9 cellular contexts compared by ENCODE assay signal in the genomic region with DNA sequence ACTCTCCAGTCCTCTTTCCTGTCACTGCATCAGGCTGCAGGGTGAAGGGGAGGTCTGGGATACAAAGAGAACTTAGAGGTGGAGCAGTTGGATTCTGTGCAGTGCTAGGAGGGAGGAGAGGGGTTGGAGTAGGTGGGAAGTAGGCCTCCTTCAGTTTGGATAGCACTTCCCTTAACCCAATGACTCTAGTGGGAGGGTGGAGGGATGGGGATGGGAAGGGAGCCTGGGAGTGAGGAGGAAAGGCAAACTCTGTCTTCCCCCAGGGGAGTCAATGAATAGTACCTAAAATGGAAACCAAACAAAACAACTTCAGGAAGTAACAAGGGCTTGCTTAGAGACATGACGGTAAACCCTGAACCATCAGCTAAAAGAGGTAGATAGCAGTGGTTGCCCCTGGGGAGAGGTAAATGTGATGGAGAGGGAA. TPM values are rescaled to one million over a fixed set of nuclear protein-coding genes. Genes with fewer than 3 reads are reported as not detected.
DNase-seq lines count a peak whose midpoint lies in the region; ATAC-seq, FAIRE-seq and TF ChIP-seq lines count a peak whose summit lies in the region.
"Had no signal": no experiment of that assay in that cellular context is flagged by ENCODE, and none has a peak within 500 bp of the region (broad histone marks: within the 10 kb centered on the region; RNA-seq: fewer than 3 reads in every experiment).

No MANE protein-coding gene starts in this region.

- H3K27ac Mint-ChIP-seq in MCF 10A (ENCODE audit: low read depth, unreplicated experiment) (no peak overlapping the region), endodermal cell (peak overlapping the region; percentile 7)

- peaks cover 32 to 40% of the 10 kb centered on the region in 2 donors for H3K4me1 ChIP-seq in breast epithelium
- peaks cover 6% of the 10 kb centered on the region for H3K4me1 ChIP-seq in endodermal cell (ENCODE audit: control insufficient read depth, insufficient read depth, low read length)
- peaks cover 43 to 64% of the 10 kb centered on the region in 2 donors for H3K4me1 ChIP-seq in mucosa of rectum (ENCODE audit: control insufficient read depth in 2 of 2, insufficient read depth in 2 of 2, low read length in 2 of 2)
- peaks cover 2 to 10% of the 10 kb centered on the region in 2 donors for H3K4me1 ChIP-seq in aorta (ENCODE audit: control insufficient read depth in 1 of 2, insufficient read depth in 2 of 2, low read length in 2 of 2)

- H3K27me3 ChIP-seq in breast epithelium (no peaks in the 10 kb centered on the region), endodermal cell (ENCODE audit: control insufficient read depth, insufficient read depth, low read length, poor library complexity, severe bottlenecking) (no peaks in the 10 kb centered on the region), mucosa of rectum (ENCODE audit: control insufficient read depth in 2 of 2, insufficient read depth in 2 of 2, low read length in 2 of 2) (no peaks in the 10 kb centered on the region), aorta (ENCODE audit: control insufficient read depth in 1 of 2, insufficient read depth in 2 of 2, low read length in 1 of 2) (no peaks in the 10 kb centered on the region)

- WGBS in endodermal cell (ENCODE audit: insufficient coverage in 1 of 2, insufficient read length in 1 of 2), 2 experiments = 72% methylated on average over 1 of the region's 1 CpG; no CpG with 5 or more reads in 1 of the 2 experiments
- WGBS in aorta, 2 donors = 1 to 4% methylated on average over 1 of the region's 1 CpG

- intact Hi-C loops in breast epithelium (cut with DNase I; ENCODE audit: low total_unique reads) = loop anchor here (10.0 kb wide), 1 partner anchor 1726 kb away; no protein-coding TSS in a partner anchor
- intact Hi-C loops in MCF 10A (cut with micrococcal nuclease) = no loop called here
- intact Hi-C loops in aorta (cut with DNase I) = loop anchor here (2.0 to 10.0 kb wide), 2 partner anchors 20 to 176 kb away; no protein-coding TSS in a partner anchor

- CTCF ChIA-PET in MCF 10A (lab: Yijun Ruan, JAX) = interaction anchor here (0.7 to 2.0 kb wide), 4 partner anchors 19 to 85 kb away, joined by 3 to 11 read pairs (median 5); no protein-coding TSS in a partner anchor

- POLR2A ChIA-PET in MCF 10A (lab: Yijun Ruan, JAX) = interaction anchor here (0.9 to 1.4 kb wide), 2 partner anchors 11 to 12 kb away, joined by 3 read pairs; no protein-coding TSS in a partner anchor

- H3K9me3 Mint-ChIP-seq in MCF 10A (ENCODE audit: unreplicated experiment) (no peaks in the 10 kb centered on the region), endodermal cell (no peaks in the 10 kb centered on the region)

- no peaks in the 10 kb centered on the region for H3K36me3 Mint-ChIP-seq in MCF 10A (ENCODE audit: insufficient read depth, unreplicated experiment)
- H3K36me3 Mint-ChIP-seq in endodermal cell (ENCODE audit: low read depth) = peaks cover 6% of the 10 kb centered on the region

- BruUV-seq in MCF 10A (replicated peaks; lab: Mats Ljungman, UMichigan) = no TSS peak

- no peak overlapping the region for H3K9ac ChIP-seq in endodermal cell (ENCODE audit: extremely low read depth, low read length, poor library complexity, severe bottlenecking)
- H3K9ac ChIP-seq in mucosa of rectum (ENCODE audit: low read depth in 1 of 2, low read length in 2 of 2) = peak overlapping the region in 1 of 2 donors; percentile 79

- no peak for TF ChIP-seq CTCF in breast epithelium (IDR thresholded peaks at IDR 0.05)
- TF ChIP-seq CTCF in MCF 10A (IDR thresholded peaks at IDR 0.05; ENCODE audit: unreplicated experiment) = no peak
- no peak for TF ChIP-seq CTCF in endodermal cell (conservative IDR thresholded peaks at IDR 0.05)

- peak overlapping the region; percentile 94 to 98 for H3K27ac ChIP-seq in breast epithelium
- no peak overlapping the region for H3K27ac ChIP-seq in endodermal cell (ENCODE audit: low read depth, low read length)
- H3K27ac ChIP-seq in mucosa of rectum (ENCODE audit: low read depth in 2 of 2, low read length in 2 of 2) = peak overlapping the region; percentile 86 to 88
- peak overlapping the region; percentile 57 to 64 for H3K27ac ChIP-seq in aorta (ENCODE audit: low read depth in 1 of 2, low read length in 2 of 2)

- DNase-seq in breast epithelium (ENCODE audit: low spot score in 2 of 2) = no peak
- DNase-seq in MCF 10A (ENCODE audit: unreplicated experiment) = no peak
- peak; percentile 68 for DNase-seq in endodermal cell
- DNase-seq in aorta = no peak
- DNase-seq in AG08395 (ENCODE audit: low spot score) = no peak
- DNase-seq in RCC 7860 (ENCODE audit: low spot score) = no peak
- DNase-seq: NCI-H1105 treated with DMSO at 0.1 percent for 48 hours had no signal

- ATAC-seq in aorta (ENCODE audit: low FRiP score) (peak; percentile 61), GM21529 (IDR thresholded peaks at IDR 0.05; ENCODE audit: unreplicated experiment) (no peak)

- FAIRE-seq in RCC 7860 (lab: Jason Lieb, UNC) = no peak

- H3K4me1 Mint-ChIP-seq in MCF 10A (ENCODE audit: insufficient read depth, unreplicated experiment) (peaks cover 10% of the 10 kb centered on the region), endodermal cell (peaks cover 24% of the 10 kb centered on the region)

- no peak for TF ChIP-seq POLR2A in breast epithelium (IDR thresholded peaks at IDR 0.05)

- H3K9me3 ChIP-seq in breast epithelium (no peaks in the 10 kb centered on the region), endodermal cell (ENCODE audit: control insufficient read depth, low read length) (no peaks in the 10 kb centered on the region), mucosa of rectum (ENCODE audit: control insufficient read depth in 2 of 2, low read length in 2 of 2) (no peaks in the 10 kb centered on the region), aorta (ENCODE audit: control insufficient read depth, low read length) (no peaks in the 10 kb centered on the region)

- H3K4me3 ChIP-seq in breast epithelium (peak overlapping the region; percentile 62 to 78 (median 66)), endodermal cell (ENCODE audit: low read length) (no peak overlapping the region), mucosa of rectum (ENCODE audit: low read length in 2 of 2) (peak overlapping the region; percentile 69 to 72), aorta (ENCODE audit: low read length in 2 of 2) (no peak overlapping the region)

- H3K36me3 ChIP-seq in breast epithelium = no peaks in the 10 kb centered on the region
- no peaks in the 10 kb centered on the region for H3K36me3 ChIP-seq in endodermal cell (ENCODE audit: control insufficient read depth, insufficient read depth, low read length)
- H3K36me3 ChIP-seq in mucosa of rectum (ENCODE audit: control insufficient read depth in 2 of 2, insufficient read depth in 2 of 2, low read length in 2 of 2) = peaks cover 18 to 30% of the 10 kb centered on the region in 2 donors
- H3K36me3 ChIP-seq in aorta (ENCODE audit: control insufficient read depth in 1 of 2, insufficient read depth in 2 of 2, low read length in 1 of 2) = peaks cover 0 to 8% of the 10 kb centered on the region in 2 donors

- no peak overlapping the region for H3K4me3 Mint-ChIP-seq in MCF 10A (ENCODE audit: unreplicated experiment)
- H3K4me3 Mint-ChIP-seq in endodermal cell = peak overlapping the region; percentile 70

- no peaks in the 10 kb centered on the region for H3K27me3 Mint-ChIP-seq in MCF 10A (ENCODE audit: insufficient read depth, unreplicated experiment)
- H3K27me3 Mint-ChIP-seq in endodermal cell (ENCODE audit: insufficient read depth) = peaks cover 20% of the 10 kb centered on the region

RNA-seq across cellular contexts. Expression of a gene that starts 30.7 kb away (rescaled TPM):
- over 10,000 TPM in 1 of 3 donors, 1,000 to 10,000 TPM in 2; 1,290 to 13,922 (median 1,437) TPM for total RNA-seq in breast epithelium
- 21.9 and 24.9 TPM in 2 replicates for total RNA-seq in MCF 10A (2022)
- total RNA-seq in endodermal cell = 10 to 100 TPM; 57.0 to 77.2 TPM
- 64.8 TPM for polyA plus RNA-seq in endodermal cell (2013, experiment 1 of 2)
- 76.0 TPM for polyA plus RNA-seq in endodermal cell (2013, experiment 2 of 2)
- total RNA-seq in aorta = 1,000 to 10,000 TPM in 1 of 2 donors, 100 to 1,000 TPM in 1; 922 to 2,469 TPM
- polyA plus RNA-seq in aorta = 1,000 to 10,000 TPM in 1 of 2 donors, 100 to 1,000 TPM in 1; 451 to 1,099 TPM

Comparison
In these comparisons a context has a peak if more than half of its experiments do, and no peak if none do; other contexts are left out.
1. RNA of a gene that starts 30.7 kb away (total RNA-seq): 922 to 2,469 TPM in aorta and 1,290 to 13,922 TPM in breast epithelium; 57.0 to 77.2 TPM in endodermal cell and 21.9 to 24.9 TPM in MCF 10A; every median in the first group is over 10 times any median in the second.
2. H3K4me3 ChIP-seq: peak in breast epithelium (3 of 3) and mucosa of rectum (2 of 2); none in endodermal cell (single experiment) and aorta (0 of 2).